In genomic region chr2:186697536-186697935, GRCh38 we compare ENCODE assay signal across 29 cellular contexts. TPM values are rescaled to one million over a fixed set of nuclear protein-coding genes. Genes with fewer than 3 reads are reported as not detected.
DNase-seq lines count a peak whose midpoint lies in the region; FAIRE-seq and TF ChIP-seq lines count a peak whose summit lies in the region.
"Had no signal": no experiment of that assay in that cellular context is flagged by ENCODE, and none has a peak within 500 bp of the region (broad histone marks: within the 10 kb centered on the region; RNA-seq: fewer than 3 reads in every experiment).

No MANE protein-coding gene starts in this region.

- peak; percentile 76 for FAIRE-seq in H54 (lab: Jason Lieb, UNC)
- peak; percentile 67 for FAIRE-seq in RCC 7860 (lab: Jason Lieb, UNC)
- FAIRE-seq in endothelial cell of umbilical vein (lab: Jason Lieb, UNC) = no peak
- FAIRE-seq: urothelium cell line had no signal

- H3K27me3 ChIP-seq in endothelial cell of umbilical vein (ENCODE audit: control insufficient read depth in 2 of 2, insufficient read depth in 2 of 2, low read length in 2 of 2) (no peaks in the 10 kb centered on the region), neural cell (ENCODE audit: insufficient read depth, low read depth, low read length) (no peaks in the 10 kb centered on the region), colonic mucosa (no peaks in the 10 kb centered on the region)

- POLR2A ChIA-PET in endothelial cell of umbilical vein (lab: Charles Lee) = no interaction called here

- TF ChIP-seq CTCF in endothelial cell of umbilical vein (IDR thresholded peaks at IDR 0.05; ENCODE audit: extremely low read depth in 1 of 2, insufficient read depth in 1 of 2, low read depth in 1 of 2, low read length in 2 of 2) (no peak), neural cell (IDR thresholded peaks at IDR 0.05; ENCODE audit: poor library complexity, severe bottlenecking) (no peak), colonic mucosa (IDR thresholded peaks at IDR 0.05) (no peak)

- H3K9me3 ChIP-seq in endothelial cell of umbilical vein (replicated peaks; ENCODE audit: control insufficient read depth, insufficient read depth, low read length) (no peaks in the 10 kb centered on the region), neural cell (ENCODE audit: low read length) (no peaks in the 10 kb centered on the region), colonic mucosa (no peaks in the 10 kb centered on the region)
- H3K9me3 ChIP-seq: Caco-2, thoracic aorta had no signal

- no peak for DNase-seq in H54 (ENCODE audit: insufficient read length, low spot score)
- DNase-seq in RCC 7860 (ENCODE audit: low spot score) = peak; percentile 15
- peak; percentile 22 for DNase-seq in endothelial cell of umbilical vein (ENCODE audit: low read depth, low spot score)
- no peak for DNase-seq in 8988T
- DNase-seq in stimulated activated naive CD4-positive, alpha-beta T cell (lab: John Stamatoyannopoulos, UW) = no peak
- DNase-seq in colonic mucosa = no peak
- no peak for DNase-seq in NCI-H2227 (lab: John Stamatoyannopoulos, UW; ENCODE audit: unreplicated experiment)
- DNase-seq: activated CD4-positive, alpha-beta T cell treated with anti-CD3 and anti-CD28 coated beads, Interleukin-2, amount 10 ng/mL, durations not matched to agents 24 days and 14 days; activated naive CD4-positive, alpha-beta T cell; activated T-cell treated with anti-CD3 and anti-CD28 coated beads, Interleukin-2, amount 50 U/mL, for 4 hours; Caco-2; DMS79; effector CD8-positive, alpha-beta T cell; midbrain; MM.1S; naive thymus-derived CD4-positive, alpha-beta T cell; NCI-H1436 treated with DMSO at 0.1 percent for 48 hours; NCI-H446 treated with DMSO at 0.1 percent for 48 hours; NCI-H82; occipital lobe; SHP77 treated with DMSO at 0.1 percent for 48 hours; stimulated activated naive CD8-positive, alpha-beta T cell treated with anti-CD3 and anti-CD28 coated beads, Interleukin-15, Interleukin-2, amounts not matched to agents 100 U/mL and 50 U/mL, for 24 hours; WERI-Rb-1 had no signal

- H3K4me3 ChIP-seq in endothelial cell of umbilical vein (replicated peaks in 1 of 3; ENCODE audit: insufficient read depth in 1 of 3, low read depth in 1 of 3, low read length in 3 of 3) = no peak overlapping the region
- peak overlapping the region; percentile 79 for H3K4me3 ChIP-seq in neural cell (ENCODE audit: low read length)
- no peak overlapping the region for H3K4me3 ChIP-seq in colonic mucosa
- H3K4me3 ChIP-seq: GM23338, thoracic aorta had no signal

- H3K79me2 ChIP-seq in endothelial cell of umbilical vein (ENCODE audit: control insufficient read depth, insufficient read depth, low read length) (no peaks in the 10 kb centered on the region), neural cell (replicated peaks; ENCODE audit: insufficient read depth, low read length) (peaks cover 73% of the 10 kb centered on the region)

- no peaks in the 10 kb centered on the region for H3K9me2 ChIP-seq in neural cell (ENCODE audit: insufficient read depth, low read length)

- intact Hi-C loops in endothelial cell of umbilical vein (cut with micrococcal nuclease) = loop anchor here (10.0 kb wide), 1 partner anchor 757 kb away; no protein-coding TSS in a partner anchor
- intact Hi-C loops in colonic mucosa (cut with DNase I) = no loop called here

- H3K4me2 ChIP-seq in endothelial cell of umbilical vein (ENCODE audit: insufficient read depth, low read length) (no peak overlapping the region), neural cell (ENCODE audit: low read length) (no peak overlapping the region)
- H3K4me2 ChIP-seq: GM23338 had no signal

- H3F3A ChIP-seq in neural cell (ENCODE audit: insufficient read depth, low read length, poor library complexity, severe bottlenecking) = no peaks in the 10 kb centered on the region

- H3K27ac ChIP-seq in endothelial cell of umbilical vein (ENCODE audit: insufficient read depth, low read depth, low read length) (no peak overlapping the region), neural cell (ENCODE audit: low read length) (no peak overlapping the region), colonic mucosa (no peak overlapping the region)
- H3K27ac ChIP-seq: C4-2B, thoracic aorta, WERI-Rb-1 had no signal

- CTCF ChIA-PET in endothelial cell of umbilical vein (lab: Charles Lee) = interaction anchor here (1.1 kb wide), 1 partner anchor 10 kb away, joined by 7 read pairs; no protein-coding TSS in a partner anchor

- no peak overlapping the region for H3K9ac ChIP-seq in endothelial cell of umbilical vein (replicated peaks; ENCODE audit: extremely low read depth, insufficient read depth, low read length)
- H3K9ac ChIP-seq in neural cell (ENCODE audit: low read length) = no peak overlapping the region
- no peak overlapping the region for H3K9ac ChIP-seq in colonic mucosa (ENCODE audit: low read depth in 2 of 2, low read length in 2 of 2)

- no peak for TF ChIP-seq EP300 in neural cell (conservative IDR thresholded peaks at IDR 0.05; ENCODE audit: poor library complexity, severe bottlenecking)

- BruUV-seq in endothelial cell of umbilical vein (replicated peaks; lab: Mats Ljungman, UMichigan) = no TSS peak

- H3K9me1 ChIP-seq in endothelial cell of umbilical vein (replicated peaks; ENCODE audit: control insufficient read depth, extremely low read depth, insufficient read depth, low read length) = no peaks in the 10 kb centered on the region

- TF ChIP-seq POLR2A in H54 (IDR thresholded peaks at IDR 0.05; ENCODE audit: low read depth, low read length) = no peak
- TF ChIP-seq POLR2A in endothelial cell of umbilical vein (IDR thresholded peaks at IDR 0.05; ENCODE audit: low read depth, low read length) = no peak

- TF ChIP-seq RAD21 in neural cell (conservative IDR thresholded peaks at IDR 0.05) = no peak

- H3K36me3 ChIP-seq in endothelial cell of umbilical vein (ENCODE audit: control insufficient read depth in 2 of 2, extremely low read depth in 1 of 2, insufficient read depth in 2 of 2, low read length in 2 of 2) (no peaks in the 10 kb centered on the region), neural cell (ENCODE audit: insufficient read depth, low read length) (no peaks in the 10 kb centered on the region), colonic mucosa (no peaks in the 10 kb centered on the region)
- H3K36me3 ChIP-seq: thoracic aorta, WERI-Rb-1 had no signal

- dilution Hi-C loops in endothelial cell of umbilical vein (cut with MboI; ENCODE audit: extremely low pct_ligation_motif_present, low sequenced_read_pairs) = no loop called here

- H4K20me1 ChIP-seq in endothelial cell of umbilical vein (replicated peaks; ENCODE audit: control insufficient read depth, extremely low read depth, insufficient read depth, low read length) (no peaks in the 10 kb centered on the region), neural cell (ENCODE audit: insufficient read depth) (no peaks in the 10 kb centered on the region)

- H2AFZ ChIP-seq in endothelial cell of umbilical vein (ENCODE audit: low read depth, low read length) (no peak overlapping the region), neural cell (ENCODE audit: low read depth, low read length) (no peak overlapping the region)
- H2AFZ ChIP-seq: GM23338 had no signal

- H3K4me1 ChIP-seq in endothelial cell of umbilical vein (ENCODE audit: control insufficient read depth, extremely low read depth, insufficient read depth, low read length) (peaks cover 14% of the 10 kb centered on the region), colonic mucosa (no peaks in the 10 kb centered on the region)

TF ChIP-seq in endothelial cell of umbilical vein, 7 proteins besides CTCF, POLR2A, EP300 and RAD21:
- no peak for TF ChIP-seq MYC (IDR thresholded peaks at IDR 0.05; ENCODE audit: low read depth, low read length)
- no peak for TF ChIP-seq JUN (IDR thresholded peaks at IDR 0.05; ENCODE audit: borderline replicate concordance, insufficient read depth, insufficient read length, low read depth)
- peak; percentile 32 for TF ChIP-seq GATA2 (IDR thresholded peaks at IDR 0.05; ENCODE audit: insufficient read depth, insufficient read length, low read depth, low read length)
- TF ChIP-seq POLR2AphosphoS5 (IDR thresholded peaks at IDR 0.05; ENCODE audit: insufficient read depth, low read depth, low read length) = no peak
- no peak for TF ChIP-seq EZH2 (IDR thresholded peaks at IDR 0.05; ENCODE audit: borderline replicate concordance, low read depth, low read length, severe bottlenecking)
- no peak for TF ChIP-seq MAX (IDR thresholded peaks at IDR 0.05; ENCODE audit: insufficient read depth, insufficient read length)
- peak; percentile 73 for TF ChIP-seq FOS (IDR thresholded peaks at IDR 0.05; ENCODE audit: borderline replicate concordance, insufficient read depth, low read length)
TF ChIP-seq in endothelial cell of umbilical vein: peak in this region for 2.

TF ChIP-seq in neural cell, 6 proteins besides CTCF, POLR2A, EP300 and RAD21 (continues in another document):
- TF ChIP-seq POLR2AphosphoS5 (IDR thresholded peaks at IDR 0.05) (no peak), MXI1 (conservative IDR thresholded peaks at IDR 0.05; ENCODE audit: poor library complexity, severe bottlenecking) (no peak), TAF1 (IDR thresholded peaks at IDR 0.05; ENCODE audit: low read depth) (no peak)

RNA-seq across cellular contexts. Expression of gene FAM171B, which starts 3.7 kb away (rescaled TPM):
- 11.6 and 14.0 TPM in 2 replicates for total RNA-seq in endothelial cell of umbilical vein
- polyA plus RNA-seq in endothelial cell of umbilical vein = 2.5 and 2.9 TPM in 2 replicates
- 2.7 and 3.2 TPM in 2 replicates for polyA plus RNA-seq in endothelial cell of umbilical vein (2011; cell fraction: cytosol; rRNA removed)
- polyA plus RNA-seq in endothelial cell of umbilical vein (2011; cell fraction: nucleus; rRNA removed) = 8.1 and 9.3 TPM in 2 replicates
- polyA plus RNA-seq in endothelial cell of umbilical vein (2012) = 6.7 and 10.0 TPM in 2 replicates
- 11.6 and 13.1 TPM in 2 replicates for polyA minus RNA-seq in endothelial cell of umbilical vein
- polyA minus RNA-seq in endothelial cell of umbilical vein (2011; cell fraction: cytosol; rRNA and poly(A)+ RNA removed) = not detected
- 8.2 and 12.0 TPM in 2 replicates for polyA minus RNA-seq in endothelial cell of umbilical vein (2011; cell fraction: nucleus; rRNA and poly(A)+ RNA removed)
- 28.3 and 31.9 TPM in 2 replicates for polyA plus RNA-seq in neural cell
- 95.9 and 106 TPM in 2 replicates for polyA minus RNA-seq in neural cell
- 1 to 10 TPM in 1 of 2 donors, under 1 TPM in 1; 0.99 to 2.7 TPM for total RNA-seq in colonic mucosa
- polyA plus RNA-seq: IgD-negative memory B cell had no signal

Comparison
In these comparisons a context has a peak if more than half of its experiments do, and no peak if none do; other contexts are left out.
1. DNase-seq: peak in RCC 7860 (single experiment) and endothelial cell of umbilical vein (single experiment); none in H54 (single experiment), 8988T (single experiment), stimulated activated naive CD4-positive, alpha-beta T cell (0 of 6), colonic mucosa (single experiment) and NCI-H2227 (single experiment).